Comparison of ENCODE assay signal across 8 cellular contexts in the genomic region with DNA sequence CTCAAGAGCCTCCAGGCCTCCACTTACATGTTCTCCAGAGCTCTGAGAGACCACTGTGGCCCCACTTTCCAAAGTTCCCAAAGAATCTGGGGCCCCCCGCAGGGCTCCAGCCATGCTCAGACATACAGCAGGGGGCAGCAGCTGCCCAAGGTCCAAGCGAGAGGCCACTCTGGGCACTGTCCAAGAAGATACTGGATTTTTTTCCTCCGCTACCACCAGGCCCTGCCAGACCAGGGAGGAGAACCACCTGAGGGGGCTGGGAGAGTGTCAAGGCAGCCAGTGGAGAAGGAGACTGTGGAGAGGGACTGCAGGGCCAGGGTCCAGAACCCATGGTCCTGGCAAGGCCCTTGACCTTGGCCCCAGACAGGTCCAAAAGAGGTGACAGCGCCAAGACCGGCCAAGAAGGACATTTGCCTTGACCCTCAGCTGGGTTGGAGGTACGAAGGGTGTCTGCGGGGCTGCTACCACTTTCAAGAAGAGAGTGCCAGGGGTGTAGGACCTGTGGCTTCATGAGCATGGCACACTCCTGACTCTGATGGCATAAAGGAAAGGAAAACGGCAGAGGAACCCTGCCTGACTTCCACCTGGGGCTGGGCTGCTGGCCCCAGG. TPM values are rescaled to one million over a fixed set of nuclear protein-coding genes. Genes with fewer than 3 reads are reported as not detected.
DNase-seq lines count a peak whose midpoint lies in the region; ATAC-seq and TF ChIP-seq lines count a peak whose summit lies in the region.
"Had no signal": no experiment of that assay in that cellular context is flagged by ENCODE, and none has a peak within 500 bp of the region (broad histone marks: within the 10 kb centered on the region; RNA-seq: fewer than 3 reads in every experiment).

No MANE protein-coding gene starts in this region.

- H3K79me2 ChIP-seq in OCI-LY7 (ENCODE audit: insufficient read depth, low read depth, low read length) = peaks cover 11% of the 10 kb centered on the region

- intact Hi-C loops in OCI-LY7 (cut with micrococcal nuclease; ENCODE audit: unreplicated experiment) (no loop called here), gastrocnemius medialis (cut with DNase I; ENCODE audit: low total_unique reads) (no loop called here)

- ATAC-seq in gastrocnemius medialis (no peak), GM18861 (IDR thresholded peaks at IDR 0.05; ENCODE audit: unreplicated experiment) (no peak)

- H3K27me3 ChIP-seq in GM06990 (replicated peaks; ENCODE audit: control insufficient read depth, insufficient read depth, low read length) (no peaks in the 10 kb centered on the region), gastrocnemius medialis (no peaks in the 10 kb centered on the region)

- no peak overlapping the region for H2AFZ ChIP-seq in OCI-LY7 (ENCODE audit: low read length)

- peaks cover 16% of the 10 kb centered on the region for H3K4me1 Mint-ChIP-seq in mesothelial cell of epicardium

- no peaks in the 10 kb centered on the region for H3K27me3 Mint-ChIP-seq in mesothelial cell of epicardium (ENCODE audit: low read depth)

- no peak overlapping the region for H3K27ac Mint-ChIP-seq in mesothelial cell of epicardium

- no TSS peak for BruUV-seq in OCI-LY7 (replicated peaks; lab: Mats Ljungman, UMichigan)

- H3K36me3 Mint-ChIP-seq in mesothelial cell of epicardium = peaks cover 2% of the 10 kb centered on the region

- H3K36me3 ChIP-seq in GM06990 (ENCODE audit: control insufficient read depth, insufficient read depth, low read length) (peaks cover 1% of the 10 kb centered on the region), OCI-LY7 (ENCODE audit: insufficient read depth, low read length) (peaks cover 4% of the 10 kb centered on the region; the same call in 1 of the 2 replicates), gastrocnemius medialis (no peaks in the 10 kb centered on the region)

- TF ChIP-seq CTCF in GM06990 (IDR thresholded peaks at IDR 0.05; ENCODE audit: insufficient read depth, low read length, poor library complexity, severe bottlenecking) (peak; percentile 26), OCI-LY7 (conservative IDR thresholded peaks at IDR 0.05; ENCODE audit: low read length) (peak; percentile 33; the same call in 1 of the 2 replicates), fibroblast of the aortic adventitia (IDR thresholded peaks at IDR 0.05; ENCODE audit: insufficient read depth, low read length) (peak; percentile 36), gastrocnemius medialis (IDR thresholded peaks at IDR 0.05 in 4 of 5, conservative IDR thresholded peaks at IDR 0.05 in 1 of 5) (peak in 3 of 5 experiments; percentile 22 to 50 (median 38)), mesothelial cell of epicardium (IDR thresholded peaks at IDR 0.05; ENCODE audit: unreplicated experiment) (no peak)

- H3K4me3 ChIP-seq in GM06990 (replicated peaks; ENCODE audit: low read depth, low read length) (no peak overlapping the region), OCI-LY7 (ENCODE audit: low read depth, low read length, poor library complexity, severe bottlenecking) (no peak overlapping the region), fibroblast of the aortic adventitia (ENCODE audit: low read depth, low read length) (no peak overlapping the region), gastrocnemius medialis (no peak overlapping the region)

- H4K20me1 ChIP-seq in OCI-LY7 (ENCODE audit: insufficient read depth, low read length) = no peaks in the 10 kb centered on the region

- H3K9me3 Mint-ChIP-seq in mesothelial cell of epicardium = no peaks in the 10 kb centered on the region

- CTCF ChIA-PET in OCI-LY7 (lab: Charles Lee; ENCODE audit: unreplicated experiment) = no interaction called here

- no peak overlapping the region for H3K4me3 Mint-ChIP-seq in mesothelial cell of epicardium

- in situ Hi-C loops in gastrocnemius medialis (cut with MboI; ENCODE audit: low sequenced_read_pairs in 4 of 4) = no loop called here

- no peak for TF ChIP-seq POLR2A in gastrocnemius medialis (IDR thresholded peaks at IDR 0.05)

- no peak overlapping the region for H3K27ac ChIP-seq in OCI-LY7 (ENCODE audit: low read depth, low read length, poor library complexity, severe bottlenecking)
- H3K27ac ChIP-seq in gastrocnemius medialis = no peak overlapping the region

- DNase-seq in GM06990 (ENCODE audit: extremely low read depth, insufficient read length) (no peak), OCI-LY7 (ENCODE audit: low spot score) (no peak), fibroblast of the aortic adventitia (ENCODE audit: low read depth) (no peak), gastrocnemius medialis (no peak), mesothelial cell of epicardium (ENCODE audit: low spot score in 2 of 2, unreplicated experiment in 2 of 2) (no peak), NCI-H1048 (lab: John Stamatoyannopoulos, UW) (no peak)
- DNase-seq: activated effector memory CD4-positive, alpha-beta T cell treated with Interleukin-2 at 50 U/mL for 16 hours had no signal

- H3K4me1 ChIP-seq in OCI-LY7 (ENCODE audit: insufficient read depth, low read length, poor library complexity, severe bottlenecking) = peaks cover 11% of the 10 kb centered on the region
- peaks cover 4 to 10% of the 10 kb centered on the region in 2 donors for H3K4me1 ChIP-seq in gastrocnemius medialis

- H3K9me3 ChIP-seq in OCI-LY7 (ENCODE audit: low read length) = no peaks in the 10 kb centered on the region
- H3K9me3 ChIP-seq in gastrocnemius medialis = no peaks in the 10 kb centered on the region

- POLR2A ChIA-PET in OCI-LY7 (lab: Charles Lee) = no interaction called here

- no peak overlapping the region for H3K4me2 ChIP-seq in OCI-LY7 (ENCODE audit: low read length)

- H3K9me2 ChIP-seq in OCI-LY7 (ENCODE audit: insufficient read depth, low read length) = no peaks in the 10 kb centered on the region

RNA-seq across cellular contexts. Expression of a gene that starts 5.3 kb away (rescaled TPM):
- total RNA-seq in OCI-LY7 (2014; rRNA removed; shearing (Covaris generic)) = 25.3 and 35.4 TPM in 2 replicates
- total RNA-seq in OCI-LY7 (2022) = 64.1 and 64.6 TPM in 2 replicates
- 9.6 and 29.9 TPM in 2 replicates for total RNA-seq in fibroblast of the aortic adventitia (ENCODE audit: low replicate concordance)
- total RNA-seq in gastrocnemius medialis = 10 to 100 TPM; 36.2 to 61.5 (median 53.2) TPM
- total RNA-seq in mesothelial cell of epicardium = 71.4 to 76.3 TPM (median 71.9 TPM) in 3 replicates

RNA-seq across cellular contexts. Expression of a gene that starts 10.0 kb away (rescaled TPM):
- total RNA-seq in OCI-LY7 (2014; rRNA removed; shearing (Covaris generic)) = 78.8 and 91.2 TPM in 2 replicates
- total RNA-seq in OCI-LY7 (2022) (96.9 and 97.7 TPM in 2 replicates), fibroblast of the aortic adventitia (ENCODE audit: low replicate concordance) (549 and 1,365 TPM in 2 replicates), gastrocnemius medialis (100 to 1,000 TPM in 1 of 4 donors, 10 to 100 TPM in 3; 23.9 to 128 (median 88.9) TPM), mesothelial cell of epicardium (1,336 to 1,412 TPM (median 1,356 TPM) in 3 replicates)

RNA-seq across cellular contexts. Expression of a gene that starts 13.8 kb away (rescaled TPM):
- total RNA-seq in OCI-LY7 (2014; rRNA removed; shearing (Covaris generic)) = 4,261 and 4,291 TPM in 2 replicates
- 2,447 and 2,466 TPM in 2 replicates for total RNA-seq in OCI-LY7 (2022)
- total RNA-seq in fibroblast of the aortic adventitia (ENCODE audit: low replicate concordance) = 1,297 and 3,230 TPM in 2 replicates
- total RNA-seq in gastrocnemius medialis = 1,000 to 10,000 TPM; 3,899 to 6,066 (median 5,720) TPM
- 2,969 to 3,108 TPM (median 3,066 TPM) in 3 replicates for total RNA-seq in mesothelial cell of epicardium

RNA-seq across cellular contexts. Expression of a gene that starts 24.7 kb away (rescaled TPM):
- total RNA-seq in OCI-LY7 (2014; rRNA removed; shearing (Covaris generic)) = 13.4 and 23.1 TPM in 2 replicates
- total RNA-seq in OCI-LY7 (2022) (21.5 and 30.1 TPM in 2 replicates), fibroblast of the aortic adventitia (ENCODE audit: low replicate concordance) (15.8 and 31.0 TPM in 2 replicates), gastrocnemius medialis (100 to 1,000 TPM in 3 of 4 donors, 10 to 100 TPM in 1; 88.4 to 148 (median 116) TPM), mesothelial cell of epicardium (18.5 to 19.4 TPM (median 18.6 TPM) in 3 replicates)

RNA-seq across cellular contexts. Expression of a gene that starts 27.0 kb away (rescaled TPM):
- 74.2 and 94.5 TPM in 2 replicates for total RNA-seq in OCI-LY7 (2014; rRNA removed; shearing (Covaris generic))
- 85.3 and 104 TPM in 2 replicates for total RNA-seq in OCI-LY7 (2022)
- 18.0 and 30.9 TPM in 2 replicates for total RNA-seq in fibroblast of the aortic adventitia (ENCODE audit: low replicate concordance)
- 10 to 100 TPM; 17.6 to 28.3 (median 20.1) TPM for total RNA-seq in gastrocnemius medialis
- 36.7 to 40.8 TPM (median 40.3 TPM) in 3 replicates for total RNA-seq in mesothelial cell of epicardium
